In the genomic region with DNA sequence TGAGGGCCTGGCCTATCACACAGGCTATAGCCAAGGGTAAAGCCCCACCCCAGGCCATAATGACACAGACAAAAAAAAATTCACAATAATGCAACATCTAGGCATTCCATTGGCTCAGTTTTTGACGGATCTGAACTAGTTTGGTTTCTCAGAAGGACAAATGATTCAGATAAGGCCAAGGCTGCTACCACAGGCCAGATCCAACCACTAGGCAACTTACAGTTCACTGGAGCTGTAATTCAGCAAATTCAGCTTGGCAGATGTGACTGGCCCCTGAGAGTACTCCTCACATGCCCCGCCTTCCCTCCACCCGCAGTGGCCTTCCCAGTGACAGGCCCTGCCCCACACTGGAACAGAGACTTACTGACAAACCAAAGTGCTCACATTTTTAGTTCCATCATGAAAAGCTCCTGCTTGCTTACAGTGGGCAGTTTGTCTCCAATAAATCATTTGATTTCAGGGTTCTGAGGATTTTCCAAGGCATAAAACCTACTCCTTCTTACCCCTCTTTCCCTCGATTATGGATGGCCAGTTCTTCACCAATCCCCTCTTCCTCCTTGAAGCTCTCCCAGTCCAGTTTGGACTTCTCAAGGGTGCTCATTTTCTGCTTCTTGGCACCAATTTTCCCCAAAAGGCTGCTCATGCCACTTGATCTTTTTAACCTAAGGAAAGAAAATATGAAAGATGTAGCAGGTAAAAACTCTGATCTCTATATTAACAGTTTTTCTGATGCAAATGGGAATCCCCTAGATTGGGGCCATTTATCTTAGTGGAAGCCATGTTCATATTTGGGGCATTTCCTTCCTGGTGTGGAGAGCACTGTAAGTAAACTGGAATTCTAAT, we compare ENCODE assay signal across 8 cellular contexts. TPM values are rescaled to one million over a fixed set of nuclear protein-coding genes. Genes with fewer than 3 reads are reported as not detected.
DNase-seq lines count a peak whose midpoint lies in the region; ATAC-seq, FAIRE-seq and TF ChIP-seq lines count a peak whose summit lies in the region.

No MANE protein-coding gene starts in this region.

- peak overlapping the region; percentile 54; the same call in 1 of the 2 replicates for H3K27ac Mint-ChIP-seq in WTC11

- H3K9me3 ChIP-seq in heart left ventricle, result no peaks in the 10 kb centered on the region

- H3K36me3 ChIP-seq in heart left ventricle, result peaks cover 0 to 46% (median 32%) of the 10 kb centered on the region in 9 donors

- WGBS in heart left ventricle, 4 donors, result 49 to 59% (median 56%) methylated on average over 4 of the region's 4 CpGs

- ATAC-seq in WTC11 (peak; percentile 31; the same call in 1 of the 2 replicates), heart left ventricle (peak; percentile 26 to 69 (median 48)), HG02885 (IDR thresholded peaks at IDR 0.05; ENCODE audit: poor library complexity, unreplicated experiment) (no peak), GM19351 (IDR thresholded peaks at IDR 0.05; ENCODE audit: unreplicated experiment) (no peak)

- peaks cover 9% of the 10 kb centered on the region; the same call in 1 of the 2 replicates for H3K4me1 Mint-ChIP-seq in WTC11

- CTCF ChIA-PET in WTC11 (lab: Charles Lee), result interaction anchor here (1.2 to 1.8 kb wide), 4 partner anchors 16 to 105 kb away, joined by 3 to 4 read pairs (median 3); no protein-coding TSS in a partner anchor

- H3K4me3 Mint-ChIP-seq in WTC11, result no peak overlapping the region

- intact Hi-C loops in heart left ventricle (cut with DNase I), result loop anchor here in 9 of 10 donors (2.0 to 10.0 kb wide), 10 partner anchors 32 to 78 kb away; a partner anchor contains a TSS

- DNase-seq in H54 (ENCODE audit: insufficient read length, low spot score) (peak; percentile 44), WTC11 (ENCODE audit: low spot score) (no peak), heart left ventricle (peak in 4 of 5 donors; percentile 44 to 59 (median 50)), retinal pigment epithelial cell (ENCODE audit: low read depth) (peak; percentile 78), NOMO-1 treated with DMSO at 0.1 percent for 48 hours (lab: John Stamatoyannopoulos, UW; ENCODE audit: unreplicated experiment) (no peak)
- no peak for DNase-seq in effector CD4-positive, alpha-beta T cell

- no peak for FAIRE-seq in H54 (lab: Jason Lieb, UNC)

- no peaks in the 10 kb centered on the region for H3K9me3 Mint-ChIP-seq in WTC11

- peaks cover 3 to 34% (median 24%) of the 10 kb centered on the region in 12 donors for H3K4me1 ChIP-seq in heart left ventricle

- peak overlapping the region; percentile 75 to 94 (median 84) for H3K27ac ChIP-seq in heart left ventricle

- TF ChIP-seq CTCF in WTC11 (IDR thresholded peaks at IDR 0.05) (no peak), heart left ventricle (IDR thresholded peaks at IDR 0.05) (no peak), retinal pigment epithelial cell (conservative IDR thresholded peaks at IDR 0.05; ENCODE audit: low read depth, low read length) (no peak)

- TF ChIP-seq POLR2A in H54 (IDR thresholded peaks at IDR 0.05; ENCODE audit: low read depth, low read length) (no peak), heart left ventricle (IDR thresholded peaks at IDR 0.05) (no peak)

- peaks cover 47% of the 10 kb centered on the region for H3K36me3 Mint-ChIP-seq in WTC11

- peaks cover 0 to 2% (median 0%) of the 10 kb centered on the region in 9 donors for H3K27me3 ChIP-seq in heart left ventricle

- POLR2A ChIA-PET in WTC11 (lab: Charles Lee), result no interaction called here

- H3K27me3 Mint-ChIP-seq in WTC11 (ENCODE audit: low read depth), result no peaks in the 10 kb centered on the region; the same call in 1 of the 2 replicates

- no peak overlapping the region for H3K4me3 ChIP-seq in heart left ventricle
- no peak overlapping the region for H3K4me3 ChIP-seq in retinal pigment epithelial cell (ENCODE audit: low read length)

TF ChIP-seq in WTC11, 78 proteins besides CTCF, POLR2A, EP300 and RAD21:
- TF ChIP-seq GABPB1 (CRISPR knock-in tag; IDR thresholded peaks at IDR 0.05) (no peak), SMAD4 (CRISPR knock-in tag; IDR thresholded peaks at IDR 0.05) (no peak), TEAD4 (CRISPR knock-in tag; IDR thresholded peaks at IDR 0.05) (no peak), FOXJ3 (CRISPR knock-in tag; IDR thresholded peaks at IDR 0.05; ENCODE audit: borderline replicate concordance) (no peak), ZNF317 (CRISPR knock-in tag; IDR thresholded peaks at IDR 0.05; ENCODE audit: borderline replicate concordance, low read depth) (no peak), ESRRA (CRISPR knock-in tag; IDR thresholded peaks at IDR 0.05; ENCODE audit: borderline replicate concordance) (no peak), NR2C2 (CRISPR knock-in tag; IDR thresholded peaks at IDR 0.05) (no peak), NR1H2 (CRISPR knock-in tag; IDR thresholded peaks at IDR 0.05) (no peak), MYBL2 (CRISPR knock-in tag; IDR thresholded peaks at IDR 0.05) (no peak)
- TF ChIP-seq, protein P1, sequence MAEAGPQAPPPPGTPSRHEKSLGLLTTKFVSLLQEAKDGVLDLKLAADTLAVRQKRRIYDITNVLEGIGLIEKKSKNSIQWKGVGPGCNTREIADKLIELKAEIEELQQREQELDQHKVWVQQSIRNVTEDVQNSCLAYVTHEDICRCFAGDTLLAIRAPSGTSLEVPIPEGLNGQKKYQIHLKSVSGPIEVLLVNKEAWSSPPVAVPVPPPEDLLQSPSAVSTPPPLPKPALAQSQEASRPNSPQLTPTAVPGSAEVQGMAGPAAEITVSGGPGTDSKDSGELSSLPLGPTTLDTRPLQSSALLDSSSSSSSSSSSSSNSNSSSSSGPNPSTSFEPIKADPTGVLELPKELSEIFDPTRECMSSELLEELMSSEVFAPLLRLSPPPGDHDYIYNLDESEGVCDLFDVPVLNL (CRISPR knock-in tag; IDR thresholded peaks at IDR 0.05; ENCODE audit: borderline replicate concordance, low read depth), result no peak
- TF ChIP-seq, protein P2, sequence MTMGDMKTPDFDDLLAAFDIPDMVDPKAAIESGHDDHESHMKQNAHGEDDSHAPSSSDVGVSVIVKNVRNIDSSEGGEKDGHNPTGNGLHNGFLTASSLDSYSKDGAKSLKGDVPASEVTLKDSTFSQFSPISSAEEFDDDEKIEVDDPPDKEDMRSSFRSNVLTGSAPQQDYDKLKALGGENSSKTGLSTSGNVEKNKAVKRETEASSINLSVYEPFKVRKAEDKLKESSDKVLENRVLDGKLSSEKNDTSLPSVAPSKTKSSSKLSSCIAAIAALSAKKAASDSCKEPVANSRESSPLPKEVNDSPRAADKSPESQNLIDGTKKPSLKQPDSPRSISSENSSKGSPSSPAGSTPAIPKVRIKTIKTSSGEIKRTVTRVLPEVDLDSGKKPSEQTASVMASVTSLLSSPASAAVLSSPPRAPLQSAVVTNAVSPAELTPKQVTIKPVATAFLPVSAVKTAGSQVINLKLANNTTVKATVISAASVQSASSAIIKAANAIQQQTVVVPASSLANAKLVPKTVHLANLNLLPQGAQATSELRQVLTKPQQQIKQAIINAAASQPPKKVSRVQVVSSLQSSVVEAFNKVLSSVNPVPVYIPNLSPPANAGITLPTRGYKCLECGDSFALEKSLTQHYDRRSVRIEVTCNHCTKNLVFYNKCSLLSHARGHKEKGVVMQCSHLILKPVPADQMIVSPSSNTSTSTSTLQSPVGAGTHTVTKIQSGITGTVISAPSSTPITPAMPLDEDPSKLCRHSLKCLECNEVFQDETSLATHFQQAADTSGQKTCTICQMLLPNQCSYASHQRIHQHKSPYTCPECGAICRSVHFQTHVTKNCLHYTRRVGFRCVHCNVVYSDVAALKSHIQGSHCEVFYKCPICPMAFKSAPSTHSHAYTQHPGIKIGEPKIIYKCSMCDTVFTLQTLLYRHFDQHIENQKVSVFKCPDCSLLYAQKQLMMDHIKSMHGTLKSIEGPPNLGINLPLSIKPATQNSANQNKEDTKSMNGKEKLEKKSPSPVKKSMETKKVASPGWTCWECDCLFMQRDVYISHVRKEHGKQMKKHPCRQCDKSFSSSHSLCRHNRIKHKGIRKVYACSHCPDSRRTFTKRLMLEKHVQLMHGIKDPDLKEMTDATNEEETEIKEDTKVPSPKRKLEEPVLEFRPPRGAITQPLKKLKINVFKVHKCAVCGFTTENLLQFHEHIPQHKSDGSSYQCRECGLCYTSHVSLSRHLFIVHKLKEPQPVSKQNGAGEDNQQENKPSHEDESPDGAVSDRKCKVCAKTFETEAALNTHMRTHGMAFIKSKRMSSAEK (CRISPR knock-in tag; IDR thresholded peaks at IDR 0.05; ENCODE audit: borderline replicate concordance), result no peak
- TF ChIP-seq, protein P3, sequence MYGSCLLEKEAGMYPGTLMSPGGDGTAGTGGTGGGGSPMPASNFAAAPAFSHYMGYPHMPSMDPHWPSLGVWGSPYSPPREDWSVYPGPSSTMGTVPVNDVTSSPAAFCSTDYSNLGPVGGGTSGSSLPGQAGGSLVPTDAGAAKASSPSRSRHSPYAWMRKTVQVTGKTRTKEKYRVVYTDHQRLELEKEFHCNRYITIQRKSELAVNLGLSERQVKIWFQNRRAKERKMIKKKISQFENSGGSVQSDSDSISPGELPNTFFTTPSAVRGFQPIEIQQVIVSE (CRISPR knock-in tag; IDR thresholded peaks at IDR 0.05; ENCODE audit: borderline replicate concordance), result no peak
- TF ChIP-seq, protein P4, sequence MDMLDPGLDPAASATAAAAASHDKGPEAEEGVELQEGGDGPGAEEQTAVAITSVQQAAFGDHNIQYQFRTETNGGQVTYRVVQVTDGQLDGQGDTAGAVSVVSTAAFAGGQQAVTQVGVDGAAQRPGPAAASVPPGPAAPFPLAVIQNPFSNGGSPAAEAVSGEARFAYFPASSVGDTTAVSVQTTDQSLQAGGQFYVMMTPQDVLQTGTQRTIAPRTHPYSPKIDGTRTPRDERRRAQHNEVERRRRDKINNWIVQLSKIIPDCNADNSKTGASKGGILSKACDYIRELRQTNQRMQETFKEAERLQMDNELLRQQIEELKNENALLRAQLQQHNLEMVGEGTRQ (CRISPR knock-in tag; IDR thresholded peaks at IDR 0.05), result no peak
- TF ChIP-seq, protein P5, sequence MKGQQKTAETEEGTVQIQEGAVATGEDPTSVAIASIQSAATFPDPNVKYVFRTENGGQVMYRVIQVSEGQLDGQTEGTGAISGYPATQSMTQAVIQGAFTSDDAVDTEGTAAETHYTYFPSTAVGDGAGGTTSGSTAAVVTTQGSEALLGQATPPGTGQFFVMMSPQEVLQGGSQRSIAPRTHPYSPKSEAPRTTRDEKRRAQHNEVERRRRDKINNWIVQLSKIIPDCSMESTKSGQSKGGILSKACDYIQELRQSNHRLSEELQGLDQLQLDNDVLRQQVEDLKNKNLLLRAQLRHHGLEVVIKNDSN (CRISPR knock-in tag; IDR thresholded peaks at IDR 0.05), result no peak

RNA-seq across cellular contexts. Expression of a gene that starts 53.3 kb away (rescaled TPM):
- total RNA-seq in WTC11 (2021) (87.3 to 95.6 TPM (median 88.6 TPM) in 3 replicates), heart left ventricle (100 to 1,000 TPM in 1 of 9 donors, 10 to 100 TPM in 8; 51.4 to 129 (median 72.0) TPM)
- 10 to 100 TPM; 54.2 to 89.2 TPM for polyA plus RNA-seq in heart left ventricle

Comparison
In these comparisons a context has a peak if more than half of its experiments do, and no peak if none do; other contexts are left out.
1. DNase-seq: peak in H54 (single experiment), heart left ventricle (4 of 5) and retinal pigment epithelial cell (single experiment); none in WTC11 (single experiment), NOMO-1 treated with DMSO at 0.1 percent for 48 hours (single experiment) and effector CD4-positive, alpha-beta T cell (single experiment).
2. ATAC-seq: peak in WTC11 (single experiment) and heart left ventricle (4 of 4); none in HG02885 (single experiment) and GM19351 (single experiment).